15 cellular contexts compared by ENCODE assay signal in genomic region chr7:101630591-101630990, GRCh38. TPM values are rescaled to one million over a fixed set of nuclear protein-coding genes. Genes with fewer than 3 reads are reported as not detected.
DNase-seq lines count a peak whose midpoint lies in the region; ATAC-seq lines count a peak whose summit lies in the region.
"Had no signal": no experiment of that assay in that cellular context is flagged by ENCODE, and none has a peak within 500 bp of the region (broad histone marks: within the 10 kb centered on the region; RNA-seq: fewer than 3 reads in every experiment).

No MANE protein-coding gene starts in this region.

- H3K9me3 ChIP-seq in aorta (ENCODE audit: control insufficient read depth, low read length), result no peaks in the 10 kb centered on the region
- H3K9me3 ChIP-seq: HAP-1, uterus had no signal

- no peaks in the 10 kb centered on the region for H3K36me3 ChIP-seq in aorta (ENCODE audit: control insufficient read depth in 1 of 2, insufficient read depth in 2 of 2, low read length in 1 of 2)
- H3K36me3 ChIP-seq: HAP-1, uterus had no signal

- no peak for ATAC-seq in HG02763 (IDR thresholded peaks at IDR 0.05; ENCODE audit: unreplicated experiment)
- no peak for ATAC-seq in aorta (ENCODE audit: low FRiP score)
- ATAC-seq in GM18511 (IDR thresholded peaks at IDR 0.05; ENCODE audit: unreplicated experiment), result no peak

- DNase-seq in ACHN, result peak; percentile 48
- peak; percentile 93 for DNase-seq in HPDE6-E6E7 (ENCODE audit: extremely low spot score)
- DNase-seq in UCSD-AML1 (lab: John Stamatoyannopoulos, UW; ENCODE audit: unreplicated experiment), result peak; percentile 33
- DNase-seq in iris pigment epithelial cell (ENCODE audit: low read depth), result peak; percentile 43
- no peak for DNase-seq in activated T-cell treated with anti-CD3 and anti-CD28 coated beads, Interleukin-2, amount 50 U/mL, for 48 hours
- DNase-seq in aorta, result no peak
- DNase-seq: activated T-cell treated with anti-CD3 and anti-CD28 coated beads for 4 hours, NCI-H526, occipital lobe, uterus had no signal

- 81 to 91% methylated on average over 15 of the region's 15 CpGs for WGBS in aorta, 2 donors

- H3K4me3 ChIP-seq in aorta (ENCODE audit: low read length in 2 of 2), result no peak overlapping the region
- H3K4me3 ChIP-seq: HAP-1, uterus had no signal

- H3K4me1 ChIP-seq in aorta (ENCODE audit: control insufficient read depth in 1 of 2, insufficient read depth in 2 of 2, low read length in 2 of 2), result no peaks in the 10 kb centered on the region
- H3K4me1 ChIP-seq: HAP-1, uterus had no signal

- intact Hi-C loops in aorta (cut with DNase I), result no loop called here

- in situ Hi-C loops in ACHN (cut with HindIII; ENCODE audit: low pct_ligation_motif_present, low pct_unique_long_range_greater_than_20kb, low sequenced_read_pairs), result no loop called here

- no peaks in the 10 kb centered on the region for H3K27me3 ChIP-seq in aorta (ENCODE audit: control insufficient read depth in 1 of 2, insufficient read depth in 2 of 2, low read length in 1 of 2)
- H3K27me3 ChIP-seq: uterus had no signal

- no peak overlapping the region for H3K27ac ChIP-seq in aorta (ENCODE audit: low read depth in 1 of 2, low read length in 2 of 2)
- H3K27ac ChIP-seq: uterus had no signal

RNA-seq across cellular contexts. Expression of gene MYL10, which starts 1.5 kb away (rescaled TPM):
- total RNA-seq in aorta, result not detected
- polyA plus RNA-seq in aorta, result not detected
- total RNA-seq: liver, occipital lobe, uterus had no signal
- polyA plus RNA-seq: adipose tissue, liver had no signal

Comparison
In these comparisons a context has a peak if more than half of its experiments do, and no peak if none do; other contexts are left out.
1. DNase-seq: peak in ACHN (single experiment), HPDE6-E6E7 (single experiment), UCSD-AML1 (single experiment) and iris pigment epithelial cell (single experiment); none in activated T-cell treated with anti-CD3 and anti-CD28 coated beads, Interleukin-2, amount 50 U/mL, for 48 hours (0 of 2) and aorta (0 of 2).